1 cellular context compared by ENCODE assay signal in genomic region chr12:66062280-66062605, GRCh38.
TF ChIP-seq lines count a peak whose summit lies in the region.

No MANE protein-coding gene starts in this region.

TF ChIP-seq in HepG2, 621 proteins besides CTCF, POLR2A, EP300 and RAD21 (continued from another document):
- TF ChIP-seq SKIL (CRISPR knock-in tag; IDR thresholded peaks at IDR 0.05; ENCODE audit: borderline replicate concordance) (no peak), ZSCAN12 (CRISPR knock-in tag; IDR thresholded peaks at IDR 0.05) (no peak), MAX (IDR thresholded peaks at IDR 0.05) (no peak)
